Comparison of ENCODE assay signal across 8 cellular contexts in the genomic region with DNA sequence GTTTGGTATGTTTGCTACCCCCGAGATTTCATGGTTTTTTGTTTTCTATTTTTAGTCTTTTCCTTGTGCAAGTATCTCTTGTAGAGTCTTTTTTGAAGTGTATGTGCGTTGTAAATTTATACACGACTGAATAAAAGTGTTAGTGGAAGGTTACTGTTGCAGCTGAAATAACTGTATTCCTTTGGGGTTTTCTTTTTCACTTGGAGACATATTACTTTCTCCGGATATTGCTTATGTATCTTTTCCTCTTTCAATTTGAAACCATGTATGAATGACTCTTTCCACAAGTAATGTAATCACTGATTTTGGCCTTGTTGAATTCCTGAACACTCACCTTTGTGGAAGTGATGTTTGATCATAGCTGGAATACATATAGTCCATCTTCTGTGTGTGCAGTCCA. TPM values are rescaled to one million over a fixed set of nuclear protein-coding genes. Genes with fewer than 3 reads are reported as not detected.
A peak's percentile ranks its signal among the peaks of the same experiment; 100 is the strongest.
DNase-seq lines count a peak whose midpoint lies in the region; ATAC-seq and TF ChIP-seq lines count a peak whose summit lies in the region.

No MANE protein-coding gene starts in this region.

- H3K4me1 Mint-ChIP-seq in activated naive CD8-positive, alpha-beta T cell treated with anti-CD3 and anti-CD28 coated beads, Interleukin-2, amount 50 U/mL, for 24 hours = peaks cover 70% of the 10 kb centered on the region

- no peak for TF ChIP-seq CTCF in heart left ventricle (IDR thresholded peaks at IDR 0.05)
- no peak for TF ChIP-seq CTCF in liver (IDR thresholded peaks at IDR 0.05; ENCODE audit: low read depth, low read length, missing input control)
- TF ChIP-seq CTCF in upper lobe of right lung (IDR thresholded peaks at IDR 0.05) = no peak

- ATAC-seq in heart left ventricle (no peak), upper lobe of right lung (no peak), HG03457 (IDR thresholded peaks at IDR 0.05; ENCODE audit: unreplicated experiment) (no peak)
- ATAC-seq in activated naive CD8-positive, alpha-beta T cell treated with anti-CD3 and anti-CD28 coated beads, Interleukin-2, amount 50 U/mL, for 24 hours = no peak

- TF ChIP-seq POLR2A in heart left ventricle (IDR thresholded peaks at IDR 0.05) = no peak

- H3K27me3 ChIP-seq in heart left ventricle = no peaks in the 10 kb centered on the region
- H3K27me3 ChIP-seq in liver (ENCODE audit: control insufficient read depth in 4 of 4, insufficient read depth in 4 of 4, low read length in 3 of 4) = no peaks in the 10 kb centered on the region
- H3K27me3 ChIP-seq in upper lobe of right lung = no peaks in the 10 kb centered on the region

- H3K9me3 ChIP-seq in heart left ventricle (no peaks in the 10 kb centered on the region), liver (ENCODE audit: control insufficient read depth in 4 of 4, low read length in 3 of 4) (no peaks in the 10 kb centered on the region), upper lobe of right lung (no peaks in the 10 kb centered on the region)

- peak overlapping the region; percentile 84 for H3K27ac Mint-ChIP-seq in activated naive CD8-positive, alpha-beta T cell treated with anti-CD3 and anti-CD28 coated beads, Interleukin-2, amount 50 U/mL, for 24 hours

- H3K27me3 Mint-ChIP-seq in activated naive CD8-positive, alpha-beta T cell treated with anti-CD3 and anti-CD28 coated beads, Interleukin-2, amount 50 U/mL, for 24 hours = no peaks in the 10 kb centered on the region

- no peaks in the 10 kb centered on the region for H3K9me3 Mint-ChIP-seq in activated naive CD8-positive, alpha-beta T cell treated with anti-CD3 and anti-CD28 coated beads, Interleukin-2, amount 50 U/mL, for 24 hours

- peak overlapping the region; percentile 85 for H3K4me3 Mint-ChIP-seq in activated naive CD8-positive, alpha-beta T cell treated with anti-CD3 and anti-CD28 coated beads, Interleukin-2, amount 50 U/mL, for 24 hours

- H3K27ac ChIP-seq in heart left ventricle = peak overlapping the region in 4 of 12 donors; percentile 86 to 96 (median 88)
- no peak overlapping the region for H3K27ac ChIP-seq in liver (ENCODE audit: low read depth in 1 of 2, low read length in 2 of 2)
- no peak overlapping the region for H3K27ac ChIP-seq in upper lobe of right lung

- intact Hi-C loops in heart left ventricle (cut with DNase I) (loop anchor here in 5 of 10 donors (2.0 kb wide), 1 partner anchor 68 kb away; the partner anchor contains the start of gene ABCB10 (in 5 of the 5)), cardiac septum (cut with DNase I) (no loop called here), upper lobe of right lung (cut with DNase I) (no loop called here)

- H3K36me3 Mint-ChIP-seq in activated naive CD8-positive, alpha-beta T cell treated with anti-CD3 and anti-CD28 coated beads, Interleukin-2, amount 50 U/mL, for 24 hours (ENCODE audit: low read depth) = peaks cover 40% of the 10 kb centered on the region

- peak overlapping the region; percentile 80 to 98 (median 95) for H3K4me3 ChIP-seq in heart left ventricle
- H3K4me3 ChIP-seq in liver (ENCODE audit: low read depth in 1 of 3, low read length in 3 of 3) = peak overlapping the region; percentile 90 to 100 (median 97)
- H3K4me3 ChIP-seq in upper lobe of right lung = peak overlapping the region; percentile 99

- H3K9ac ChIP-seq in liver (ENCODE audit: low read depth in 1 of 2, low read length in 2 of 2) = peak overlapping the region; percentile 35 to 81

- WGBS in heart left ventricle, 4 donors = 6 to 8% (median 7%) methylated on average over 4 of the region's 4 CpGs
- 5% methylated on average over 4 of the region's 4 CpGs for WGBS in liver

- DNase-seq in heart left ventricle = no peak
- DNase-seq in cardiac septum (ENCODE audit: low spot score) = no peak
- DNase-seq in activated naive CD8-positive, alpha-beta T cell treated with anti-CD3 and anti-CD28 coated beads, Interleukin-2, amount 50 U/mL, for 24 hours = no peak
- DNase-seq in upper lobe of right lung = no peak
- no peak for DNase-seq in NCI-H345 treated with DMSO at 0.1 percent for 48 hours (lab: John Stamatoyannopoulos, UW; ENCODE audit: unreplicated experiment)
- no peak for DNase-seq in NAMALWA (ENCODE audit: low spot score)

- no peak for TF ChIP-seq RAD21 in liver (IDR thresholded peaks at IDR 0.05)

- H3K36me3 ChIP-seq in heart left ventricle (peaks cover 0 to 10% (median 0%) of the 10 kb centered on the region in 9 donors), liver (ENCODE audit: control insufficient read depth in 4 of 4, insufficient read depth in 3 of 4, low read depth in 1 of 4, low read length in 3 of 4) (peaks cover 0 to 1% (median 0%) of the 10 kb centered on the region in 4 donors), upper lobe of right lung (no peaks in the 10 kb centered on the region)

- peaks cover 0 to 44% (median 30%) of the 10 kb centered on the region in 12 donors for H3K4me1 ChIP-seq in heart left ventricle
- peaks cover 2 to 31% (median 22%) of the 10 kb centered on the region in 4 donors for H3K4me1 ChIP-seq in liver (ENCODE audit: control insufficient read depth in 4 of 4, insufficient read depth in 4 of 4, low read length in 3 of 4)
- peaks cover 28% of the 10 kb centered on the region for H3K4me1 ChIP-seq in upper lobe of right lung

TF ChIP-seq in liver, 16 proteins besides CTCF, POLR2A, EP300 and RAD21:
- no peak for TF ChIP-seq HNF4A (conservative IDR thresholded peaks at IDR 0.05)
- no peak for TF ChIP-seq REST (IDR thresholded peaks at IDR 0.05)
- no peak for TF ChIP-seq FOXA1 (IDR thresholded peaks at IDR 0.05)
- no peak for TF ChIP-seq EGR1 (IDR thresholded peaks at IDR 0.05; ENCODE audit: low read depth in 2 of 2)
- TF ChIP-seq, protein P1, sequence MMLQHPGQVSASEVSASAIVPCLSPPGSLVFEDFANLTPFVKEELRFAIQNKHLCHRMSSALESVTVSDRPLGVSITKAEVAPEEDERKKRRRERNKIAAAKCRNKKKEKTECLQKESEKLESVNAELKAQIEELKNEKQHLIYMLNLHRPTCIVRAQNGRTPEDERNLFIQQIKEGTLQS (IDR thresholded peaks at IDR 0.05) = no peak
- no peak for TF ChIP-seq TAF1 (conservative IDR thresholded peaks at IDR 0.05)
- TF ChIP-seq JUND (IDR thresholded peaks at IDR 0.05) = no peak
- no peak for TF ChIP-seq HNF4G (IDR thresholded peaks at IDR 0.05)
- no peak for TF ChIP-seq SP1 (IDR thresholded peaks at IDR 0.05)
- TF ChIP-seq MAX (IDR thresholded peaks at IDR 0.05) = no peak
- TF ChIP-seq GABPA (IDR thresholded peaks at IDR 0.05 in 1 of 2, conservative IDR thresholded peaks at IDR 0.05 in 1 of 2) = no peak
- TF ChIP-seq FOXA2 (IDR thresholded peaks at IDR 0.05) = no peak
- TF ChIP-seq NR2F2 (IDR thresholded peaks at IDR 0.05) = no peak

RNA-seq across cellular contexts. Expression of gene URB2, which starts 1.0 kb away (rescaled TPM):
- total RNA-seq in heart left ventricle (1 to 10 TPM; 2.6 to 6.7 (median 5.0) TPM), cardiac septum (5.5 TPM), liver (10 to 100 TPM in 1 of 2 donors, 1 to 10 TPM in 1; 9.9 to 10.5 TPM), upper lobe of right lung (8.4 TPM)
- polyA plus RNA-seq in heart left ventricle (1 to 10 TPM; 1.4 to 5.9 TPM), liver (1 to 10 TPM; 1.2 to 2.6 TPM)

RNA-seq across cellular contexts. Expression of gene TAF5L, which starts 1.1 kb away (rescaled TPM):
- total RNA-seq in heart left ventricle = 10 to 100 TPM in 6 of 9 donors, 1 to 10 TPM in 3; 7.1 to 15.4 (median 11.1) TPM
- 10 to 100 TPM in 1 of 2 donors, 1 to 10 TPM in 1; 4.4 to 14.4 TPM for polyA plus RNA-seq in heart left ventricle
- 12.5 TPM for total RNA-seq in cardiac septum
- total RNA-seq in liver = 10 to 100 TPM; 12.0 to 16.2 TPM
- polyA plus RNA-seq in liver = 1 to 10 TPM; 1.8 to 8.9 TPM
- total RNA-seq in upper lobe of right lung = 22.1 TPM
